Comparison of ENCODE assay signal across 8 cellular contexts in the genomic region with DNA sequence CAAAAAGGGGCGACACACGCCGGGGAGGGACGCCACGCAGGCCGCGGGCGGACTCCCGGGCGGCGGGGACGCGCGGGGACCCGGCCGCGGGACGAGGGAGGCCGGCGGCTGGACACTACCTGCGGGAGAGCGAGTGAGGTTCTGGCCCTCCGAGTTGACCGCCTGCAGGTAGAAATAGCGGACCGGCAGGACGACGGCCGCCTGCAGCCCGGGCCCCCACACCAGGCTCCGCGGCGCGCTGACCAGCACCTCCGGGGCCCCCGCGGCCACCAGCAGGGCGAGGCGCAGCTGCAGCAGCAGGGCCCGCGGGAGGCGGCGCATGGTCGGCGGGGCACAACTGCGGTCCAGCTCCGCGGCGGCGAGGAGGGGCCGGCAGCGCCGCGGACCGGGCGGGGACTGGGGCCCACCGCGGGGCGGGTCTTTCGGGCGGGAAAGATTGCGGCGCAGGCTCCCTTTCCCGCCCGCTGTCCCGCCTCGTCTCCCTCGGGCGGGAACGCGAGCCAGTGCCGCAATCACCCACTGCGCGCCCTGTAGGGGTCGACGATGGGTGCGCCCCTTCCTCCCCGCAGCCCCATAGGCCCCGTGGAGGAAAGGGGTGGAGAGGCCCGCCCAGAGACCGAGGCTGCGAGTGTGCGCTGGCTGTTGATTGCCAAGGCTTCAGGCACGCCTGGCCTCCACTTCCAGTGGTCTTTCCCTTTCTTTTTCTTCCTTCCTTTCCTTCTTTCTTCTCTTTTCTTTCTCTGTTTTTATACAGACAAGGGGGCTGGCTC. TPM values are rescaled to one million over a fixed set of nuclear protein-coding genes. Genes with fewer than 3 reads are reported as not detected.
DNase-seq lines count a peak whose midpoint lies in the region; ATAC-seq, FAIRE-seq and TF ChIP-seq lines count a peak whose summit lies in the region.

A gene with protein sequence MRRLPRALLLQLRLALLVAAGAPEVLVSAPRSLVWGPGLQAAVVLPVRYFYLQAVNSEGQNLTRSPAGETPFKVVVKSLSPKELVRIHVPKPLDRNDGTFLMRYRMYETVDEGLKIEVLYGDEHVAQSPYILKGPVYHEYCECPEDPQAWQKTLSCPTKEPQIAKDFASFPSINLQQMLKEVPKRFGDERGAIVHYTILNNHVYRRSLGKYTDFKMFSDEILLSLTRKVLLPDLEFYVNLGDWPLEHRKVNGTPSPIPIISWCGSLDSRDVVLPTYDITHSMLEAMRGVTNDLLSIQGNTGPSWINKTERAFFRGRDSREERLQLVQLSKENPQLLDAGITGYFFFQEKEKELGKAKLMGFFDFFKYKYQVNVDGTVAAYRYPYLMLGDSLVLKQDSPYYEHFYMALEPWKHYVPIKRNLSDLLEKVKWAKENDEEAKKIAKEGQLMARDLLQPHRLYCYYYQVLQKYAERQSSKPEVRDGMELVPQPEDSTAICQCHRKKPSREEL (minus strand): TSS at position 339 of the 770 bp plus-strand sequence. CDS start 18 bp downstream, at position 321.

- no peaks in the 10 kb centered on the region for H3K79me2 ChIP-seq in DOHH2 (ENCODE audit: control insufficient read depth, low read length)

- no peaks in the 10 kb centered on the region for H3K36me3 Mint-ChIP-seq in activated naive CD8-positive, alpha-beta T cell treated with anti-CD3 and anti-CD28 coated beads, Interleukin-2, amount 50 U/mL, for 24 hours (ENCODE audit: low read depth)

- H3K9me2 ChIP-seq in DOHH2 (replicated peaks; ENCODE audit: control insufficient read depth, low read length), result no peaks in the 10 kb centered on the region

- DNase-seq in Kasumi-1 (lab: John Stamatoyannopoulos, UW), result peak; percentile 56 to 57
- DNase-seq in SW 1271 (lab: John Stamatoyannopoulos, UW), result peak; percentile 72 to 77
- DNase-seq in activated naive CD8-positive, alpha-beta T cell treated with anti-CD3 and anti-CD28 coated beads, Interleukin-2, amount 50 U/mL, for 24 hours, result peak; percentile 53
- DNase-seq in Right ventricle myocardium inferior (ENCODE audit: missing footprints), result peak; percentile 80
- DNase-seq in pancreas, result peak; percentile 49 to 84 (median 62)
- DNase-seq in urothelium cell line (ENCODE audit: low spot score), result peak; percentile 68

- H3K4me1 ChIP-seq in DOHH2 (ENCODE audit: control insufficient read depth, low read length) (peaks cover 14% of the 10 kb centered on the region), pancreas (peaks cover 8 to 11% (median 10%) of the 10 kb centered on the region in 3 donors)

- H3F3A ChIP-seq in DOHH2 (ENCODE audit: control insufficient read depth, insufficient read depth), result no peaks in the 10 kb centered on the region

- no peaks in the 10 kb centered on the region for H4K20me1 ChIP-seq in DOHH2 (ENCODE audit: control insufficient read depth, insufficient read depth, low read depth, low read length)

- ATAC-seq in GM21717 (IDR thresholded peaks at IDR 0.05; ENCODE audit: unreplicated experiment) (peak; percentile 57), Right ventricle myocardium inferior (peak; percentile 87), pancreas (peak; percentile 71 to 82 (median 75))
- ATAC-seq in activated naive CD8-positive, alpha-beta T cell treated with anti-CD3 and anti-CD28 coated beads, Interleukin-2, amount 50 U/mL, for 24 hours, result peak; percentile 47

- H3K36me3 ChIP-seq in DOHH2 (ENCODE audit: control insufficient read depth, low read length) (no peaks in the 10 kb centered on the region), pancreas (no peaks in the 10 kb centered on the region)

- intact Hi-C loops in Right ventricle myocardium inferior (cut with DNase I) (loop anchor here (10.0 kb wide), 1 partner anchor 147 kb away; no protein-coding TSS in a partner anchor), pancreas (cut with DNase I) (no loop called here)

- H3K27me3 ChIP-seq in DOHH2 (ENCODE audit: control insufficient read depth, low read length) (peaks cover 11% of the 10 kb centered on the region), pancreas (no peaks in the 10 kb centered on the region)

- no peaks in the 10 kb centered on the region for H3K27me3 Mint-ChIP-seq in activated naive CD8-positive, alpha-beta T cell treated with anti-CD3 and anti-CD28 coated beads, Interleukin-2, amount 50 U/mL, for 24 hours

- no peak within 1 kb of the TSS for H3K27ac ChIP-seq in DOHH2 (ENCODE audit: low read depth, low read length)
- peak within 1 kb of the TSS; percentile 85 to 97 (median 94) for H3K27ac ChIP-seq in pancreas

- peak within 1 kb of the TSS; percentile 89 for H3K4me3 Mint-ChIP-seq in activated naive CD8-positive, alpha-beta T cell treated with anti-CD3 and anti-CD28 coated beads, Interleukin-2, amount 50 U/mL, for 24 hours

- H3K4me3 ChIP-seq in DOHH2 (ENCODE audit: low read length), result peak within 1 kb of the TSS; percentile 76
- peak within 1 kb of the TSS; percentile 63 to 80 (median 74) for H3K4me3 ChIP-seq in pancreas

- H3K4me1 Mint-ChIP-seq in activated naive CD8-positive, alpha-beta T cell treated with anti-CD3 and anti-CD28 coated beads, Interleukin-2, amount 50 U/mL, for 24 hours, result peaks cover 18% of the 10 kb centered on the region

- peak within 1 kb of the TSS; percentile 79 for H3K4me2 ChIP-seq in DOHH2 (ENCODE audit: low read length)

- TF ChIP-seq CTCF in DOHH2 (IDR thresholded peaks at IDR 0.05; ENCODE audit: low read depth, low read length, poor library complexity, severe bottlenecking), result no peak
- no peak for TF ChIP-seq CTCF in pancreas (IDR thresholded peaks at IDR 0.05)

- FAIRE-seq in pancreas (lab: Jason Lieb, UNC) (no peak), urothelium cell line (lab: Jason Lieb, UNC) (peak; percentile 62)

- H3K9me3 ChIP-seq in DOHH2 (ENCODE audit: control insufficient read depth, insufficient read depth, low read length) (no peaks in the 10 kb centered on the region), pancreas (no peaks in the 10 kb centered on the region)

- H3K9me3 Mint-ChIP-seq in activated naive CD8-positive, alpha-beta T cell treated with anti-CD3 and anti-CD28 coated beads, Interleukin-2, amount 50 U/mL, for 24 hours, result no peaks in the 10 kb centered on the region

- 0 to 1% methylated on average over 66 to 84 of the region's 84 CpGs for WGBS in pancreas, 2 donors

- H3K27ac Mint-ChIP-seq in activated naive CD8-positive, alpha-beta T cell treated with anti-CD3 and anti-CD28 coated beads, Interleukin-2, amount 50 U/mL, for 24 hours, result peak within 1 kb of the TSS; percentile 96

RNA-seq across cellular contexts. Expression of the gene that starts here (rescaled TPM):
- total RNA-seq in Right ventricle myocardium inferior (13.0 TPM), pancreas (10 to 100 TPM in 1 of 6 donors, 1 to 10 TPM in 5; 5.9 to 12.1 (median 8.4) TPM)
- polyA plus RNA-seq in pancreas, result 1 to 10 TPM; 3.8 to 4.8 TPM
